ENCODE assay signal across 9 cellular contexts in genomic region chr19:47258895-47259555, GRCh38. TPM values are rescaled to one million over a fixed set of nuclear protein-coding genes. Genes with fewer than 3 reads are reported as not detected.
A peak's percentile ranks its signal among the peaks of the same experiment; 100 is the strongest.
DNase-seq lines count a peak whose midpoint lies in the region; ATAC-seq and TF ChIP-seq lines count a peak whose summit lies in the region.
"Had no signal": no experiment of that assay in that cellular context is flagged by ENCODE, and none has a peak within 500 bp of the region (broad histone marks: within the 10 kb centered on the region; RNA-seq: fewer than 3 reads in every experiment).

No MANE protein-coding gene starts in this region.

- no peak for ATAC-seq in activated T-cell treated with anti-CD3 and anti-CD28 coated beads, Interleukin-2, amount 50 U/mL, for 4 hours
- ATAC-seq in thoracic aorta (ENCODE audit: insufficient number of reproducible peaks, low FRiP score, low read depth) (no peak), HG02973 (IDR thresholded peaks at IDR 0.05; ENCODE audit: unreplicated experiment) (no peak), HG03139 (IDR thresholded peaks at IDR 0.05; ENCODE audit: unreplicated experiment) (no peak)

- H3K4me3 ChIP-seq in mesendoderm (ENCODE audit: low read length) = no peak overlapping the region
- no peak overlapping the region for H3K4me3 ChIP-seq in thoracic aorta

- H2BK120ac ChIP-seq in mesendoderm (ENCODE audit: low read depth, low read length) = no peak overlapping the region

- H3K27ac ChIP-seq in mesendoderm (ENCODE audit: low read depth, low read length) (no peak overlapping the region), thoracic aorta (peak overlapping the region; percentile 35 to 94)

- H2BK5ac ChIP-seq in mesendoderm (ENCODE audit: low read length) = no peak overlapping the region

- in situ Hi-C loops in ACHN (cut with HindIII; ENCODE audit: low pct_ligation_motif_present, low pct_unique_long_range_greater_than_20kb, low sequenced_read_pairs) = no loop called here

- peaks cover 32% of the 10 kb centered on the region for H3K36me3 Mint-ChIP-seq in activated T-cell treated with anti-CD3 and anti-CD28 coated beads, Interleukin-2, amount 50 U/mL, for 4 hours (ENCODE audit: insufficient read depth)
- H3K36me3 Mint-ChIP-seq in activated T-helper 1 cell treated with anti-CD3 and anti-CD28 coated beads, Interleukin-12 subunit alpha, Interleukin-12 subunit beta, Interleukin-2, Interleukin-4 antibody, amounts not matched to agents 30 ng/mL and 10 ng/mL and 1 ng/mL, durations not matched to agents 14 hours and 24 hours and 36 hours (ENCODE audit: low read depth) = peaks cover 35% of the 10 kb centered on the region

- H2BK15ac ChIP-seq in mesendoderm (replicated peaks; ENCODE audit: low read depth) = no peak overlapping the region

- H3K27me3 ChIP-seq in mesendoderm (ENCODE audit: insufficient read depth, low read length, poor library complexity) (no peaks in the 10 kb centered on the region), thoracic aorta (replicated peaks; ENCODE audit: insufficient read depth) (no peaks in the 10 kb centered on the region)
- H3K27me3 ChIP-seq: BE2C had no signal

- peak overlapping the region; percentile 9 for H3K4me3 Mint-ChIP-seq in activated T-cell treated with anti-CD3 and anti-CD28 coated beads, Interleukin-2, amount 50 U/mL, for 4 hours
- peak overlapping the region; percentile 56 for H3K4me3 Mint-ChIP-seq in activated T-helper 1 cell treated with anti-CD3 and anti-CD28 coated beads, Interleukin-12 subunit alpha, Interleukin-12 subunit beta, Interleukin-2, Interleukin-4 antibody, amounts not matched to agents 30 ng/mL and 10 ng/mL and 1 ng/mL, durations not matched to agents 14 hours and 24 hours and 36 hours

- no peak overlapping the region for H4K5ac ChIP-seq in mesendoderm (ENCODE audit: low read length)

- H3K79me1 ChIP-seq in mesendoderm (ENCODE audit: low read length) = peaks cover 23% of the 10 kb centered on the region

- intact Hi-C loops in activated T-helper 1 cell treated with anti-CD3 and anti-CD28 coated beads, Interleukin-12 subunit alpha, Interleukin-12 subunit beta, Interleukin-2, Interleukin-4 antibody, amounts not matched to agents 30 ng/mL and 10 ng/mL and 1 ng/mL, durations not matched to agents 14 hours and 24 hours and 36 hours (cut with micrococcal nuclease) = no loop called here

- H3K4me1 Mint-ChIP-seq in activated T-cell treated with anti-CD3 and anti-CD28 coated beads, Interleukin-2, amount 50 U/mL, for 4 hours (ENCODE audit: low read depth) = peaks cover 32% of the 10 kb centered on the region
- peaks cover 31% of the 10 kb centered on the region for H3K4me1 Mint-ChIP-seq in activated T-helper 1 cell treated with anti-CD3 and anti-CD28 coated beads, Interleukin-12 subunit alpha, Interleukin-12 subunit beta, Interleukin-2, Interleukin-4 antibody, amounts not matched to agents 30 ng/mL and 10 ng/mL and 1 ng/mL, durations not matched to agents 14 hours and 24 hours and 36 hours (ENCODE audit: low read depth)

- no peaks in the 10 kb centered on the region for H3K9me3 Mint-ChIP-seq in activated T-cell treated with anti-CD3 and anti-CD28 coated beads, Interleukin-2, amount 50 U/mL, for 4 hours
- H3K9me3 Mint-ChIP-seq in activated T-helper 1 cell treated with anti-CD3 and anti-CD28 coated beads, Interleukin-12 subunit alpha, Interleukin-12 subunit beta, Interleukin-2, Interleukin-4 antibody, amounts not matched to agents 30 ng/mL and 10 ng/mL and 1 ng/mL, durations not matched to agents 14 hours and 24 hours and 36 hours = no peaks in the 10 kb centered on the region

- no peak for DNase-seq in activated T-cell treated with anti-CD3 and anti-CD28 coated beads, Interleukin-2, amount 50 U/mL, for 4 hours
- no peak for DNase-seq in activated T-cell treated with anti-CD3 and anti-CD28 coated beads, Interleukin-2, amount 50 U/mL, for 48 hours
- DNase-seq in activated T-helper 1 cell treated with anti-CD3 and anti-CD28 coated beads, Interleukin-12 subunit alpha, Interleukin-12 subunit beta, Interleukin-2, Interleukin-4 antibody, amounts not matched to agents 30 ng/mL and 10 ng/mL and 1 ng/mL, durations not matched to agents 14 hours and 24 hours and 36 hours (ENCODE audit: low spot score) = no peak
- DNase-seq in mesendoderm (no peak), thoracic aorta (ENCODE audit: low spot score) (no peak), ACHN (no peak)
- DNase-seq: BE2C had no signal

- no peaks in the 10 kb centered on the region for H3K27me3 Mint-ChIP-seq in activated T-cell treated with anti-CD3 and anti-CD28 coated beads, Interleukin-2, amount 50 U/mL, for 4 hours (ENCODE audit: low read depth)
- peaks cover 2% of the 10 kb centered on the region for H3K27me3 Mint-ChIP-seq in activated T-helper 1 cell treated with anti-CD3 and anti-CD28 coated beads, Interleukin-12 subunit alpha, Interleukin-12 subunit beta, Interleukin-2, Interleukin-4 antibody, amounts not matched to agents 30 ng/mL and 10 ng/mL and 1 ng/mL, durations not matched to agents 14 hours and 24 hours and 36 hours (ENCODE audit: insufficient read depth)

- H3K56ac ChIP-seq in mesendoderm (ENCODE audit: low read length) = peak overlapping the region; percentile 96

- H3K4me1 ChIP-seq in mesendoderm (ENCODE audit: control insufficient read depth, low read depth, low read length) (peaks cover 2% of the 10 kb centered on the region), thoracic aorta (ENCODE audit: control insufficient read depth in 1 of 2, low read depth in 2 of 2) (peaks cover 9 to 35% of the 10 kb centered on the region in 2 donors)

- no peak overlapping the region for H3K18ac ChIP-seq in mesendoderm (ENCODE audit: low read length)

- no peak overlapping the region for H4K8ac ChIP-seq in mesendoderm (ENCODE audit: low read depth, low read length)

- H3K9me3 ChIP-seq in thoracic aorta = no peaks in the 10 kb centered on the region
- H3K9me3 ChIP-seq: BE2C had no signal

- H3K9ac ChIP-seq in mesendoderm (ENCODE audit: low read length) = no peak overlapping the region

- no peak overlapping the region for H3K4me2 ChIP-seq in mesendoderm (ENCODE audit: low read length)

- no peak for TF ChIP-seq CTCF in thoracic aorta (IDR thresholded peaks at IDR 0.05)

- no peak overlapping the region for H2AK5ac ChIP-seq in mesendoderm (ENCODE audit: low read length)

- H3K27ac Mint-ChIP-seq in activated T-helper 1 cell treated with anti-CD3 and anti-CD28 coated beads, Interleukin-12 subunit alpha, Interleukin-12 subunit beta, Interleukin-2, Interleukin-4 antibody, amounts not matched to agents 30 ng/mL and 10 ng/mL and 1 ng/mL, durations not matched to agents 14 hours and 24 hours and 36 hours = peak overlapping the region; percentile 47

- H3K36me3 ChIP-seq in mesendoderm (ENCODE audit: control insufficient read depth, insufficient read depth, low read length) = peaks cover 7% of the 10 kb centered on the region
- peaks cover 28% of the 10 kb centered on the region for H3K36me3 ChIP-seq in thoracic aorta

- no peak overlapping the region for H3K4ac ChIP-seq in mesendoderm (ENCODE audit: low read depth, low read length)

- H3K79me2 ChIP-seq in mesendoderm (ENCODE audit: control insufficient read depth, insufficient read depth, low read length) = peaks cover 12% of the 10 kb centered on the region

- WGBS in mesendoderm (ENCODE audit: extremely low coverage, insufficient coverage, low lambda C conversion rate) = no CpG with 5 or more reads among the region's 6 CpGs

- H3K23ac ChIP-seq in mesendoderm (ENCODE audit: low read length) = no peak overlapping the region

RNA-seq across cellular contexts. Expression of gene CCDC9, which starts 2.7 kb away (rescaled TPM):
- total RNA-seq in activated T-cell treated with anti-CD3 and anti-CD28 coated beads, Interleukin-2, amount 50 U/mL, for 4 hours = 10 to 100 TPM; 24.0 to 34.5 (median 30.4) TPM
- 36.6 and 39.2 TPM in 2 replicates for total RNA-seq in activated T-helper 1 cell treated with anti-CD3 and anti-CD28 coated beads, Interleukin-12 subunit alpha, Interleukin-12 subunit beta, Interleukin-2, Interleukin-4 antibody, amounts not matched to agents 30 ng/mL and 10 ng/mL and 1 ng/mL, durations not matched to agents 14 hours and 24 hours and 36 hours
- 15.0 TPM for polyA plus RNA-seq in mesendoderm (2013, experiment 1 of 2)
- 14.2 TPM for polyA plus RNA-seq in mesendoderm (2013, experiment 2 of 2)
- total RNA-seq in thoracic aorta = 10 to 100 TPM; 26.7 to 38.9 TPM

RNA-seq across cellular contexts. Expression of gene INAFM1, which starts 15.7 kb away (rescaled TPM):
- total RNA-seq in activated T-cell treated with anti-CD3 and anti-CD28 coated beads, Interleukin-2, amount 50 U/mL, for 4 hours = 10 to 100 TPM in 2 of 3 donors, 1 to 10 TPM in 1; 9.9 to 10.1 (median 10.0) TPM
- 9.3 and 10.2 TPM in 2 replicates for total RNA-seq in activated T-helper 1 cell treated with anti-CD3 and anti-CD28 coated beads, Interleukin-12 subunit alpha, Interleukin-12 subunit beta, Interleukin-2, Interleukin-4 antibody, amounts not matched to agents 30 ng/mL and 10 ng/mL and 1 ng/mL, durations not matched to agents 14 hours and 24 hours and 36 hours
- polyA plus RNA-seq in mesendoderm (2013, experiment 1 of 2) = 2.9 TPM
- 2.8 TPM for polyA plus RNA-seq in mesendoderm (2013, experiment 2 of 2)
- total RNA-seq in thoracic aorta = 10 to 100 TPM; 10.3 to 18.6 TPM

RNA-seq across cellular contexts. Expression of gene BBC3, which starts 28.0 kb away (rescaled TPM):
- total RNA-seq in activated T-cell treated with anti-CD3 and anti-CD28 coated beads, Interleukin-2, amount 50 U/mL, for 4 hours = 1 to 10 TPM; 4.4 to 6.0 (median 5.7) TPM
- total RNA-seq in activated T-helper 1 cell treated with anti-CD3 and anti-CD28 coated beads, Interleukin-12 subunit alpha, Interleukin-12 subunit beta, Interleukin-2, Interleukin-4 antibody, amounts not matched to agents 30 ng/mL and 10 ng/mL and 1 ng/mL, durations not matched to agents 14 hours and 24 hours and 36 hours = 13.8 and 15.4 TPM in 2 replicates
- polyA plus RNA-seq in mesendoderm (2013, experiment 1 of 2) = 5.3 TPM
- 4.7 TPM for polyA plus RNA-seq in mesendoderm (2013, experiment 2 of 2)
- total RNA-seq in thoracic aorta = 10 to 100 TPM in 1 of 2 donors, 1 to 10 TPM in 1; 6.5 to 21.4 TPM

RNA-seq across cellular contexts. Expression of gene C5AR1, which starts 50.6 kb away (rescaled TPM):
- total RNA-seq in activated T-cell treated with anti-CD3 and anti-CD28 coated beads, Interleukin-2, amount 50 U/mL, for 4 hours = under 1 TPM; 0.63 to 0.83 (median 0.68) TPM
- total RNA-seq in activated T-helper 1 cell treated with anti-CD3 and anti-CD28 coated beads, Interleukin-12 subunit alpha, Interleukin-12 subunit beta, Interleukin-2, Interleukin-4 antibody, amounts not matched to agents 30 ng/mL and 10 ng/mL and 1 ng/mL, durations not matched to agents 14 hours and 24 hours and 36 hours = 1.4 and 1.5 TPM in 2 replicates
- polyA plus RNA-seq in mesendoderm (2013, experiment 1 of 2) = 2.3 TPM
- 2.3 TPM for polyA plus RNA-seq in mesendoderm (2013, experiment 2 of 2)
- total RNA-seq in thoracic aorta = 10 to 100 TPM; 37.6 to 51.9 TPM
